In the genomic region with DNA sequence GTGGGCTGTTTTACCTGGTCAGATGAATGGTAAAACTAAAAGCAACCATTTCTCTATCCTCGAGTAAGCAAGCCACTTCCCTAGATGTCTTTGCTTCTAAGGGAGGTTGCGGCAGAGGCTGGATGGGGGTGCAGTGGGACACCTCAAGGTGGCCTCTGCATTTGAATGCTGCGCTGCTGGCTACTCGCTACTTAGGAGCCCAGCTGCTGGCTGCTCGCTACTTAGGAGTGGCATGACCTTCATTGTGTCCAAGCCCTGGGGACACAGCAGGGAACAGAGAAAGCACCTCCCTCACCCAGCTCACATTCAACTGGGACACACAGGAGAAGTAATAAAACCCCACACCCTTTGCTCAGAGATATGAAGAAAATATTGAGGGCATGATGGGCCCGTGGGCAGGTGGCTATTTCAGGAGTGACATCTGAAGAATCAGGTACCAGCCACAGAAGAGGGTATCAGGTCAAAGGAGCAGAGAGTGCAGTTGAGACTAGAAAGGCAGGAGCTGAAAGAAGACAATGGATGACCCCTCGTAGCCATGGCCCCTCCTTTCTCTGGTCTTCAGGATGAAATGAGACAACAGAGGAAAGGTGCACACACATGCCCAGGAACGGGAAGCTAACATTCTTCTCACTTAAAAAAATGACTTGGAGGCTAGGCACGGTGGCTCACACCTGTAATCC, we compare ENCODE assay signal across 1 cellular context.
A peak's percentile ranks its signal among the peaks of the same experiment; 100 is the strongest.
TF ChIP-seq lines count a peak whose summit lies in the region.

No MANE protein-coding gene starts in this region.

TF ChIP-seq in HepG2, 621 proteins besides CTCF, POLR2A, EP300 and RAD21 (continued from another document):
- TF ChIP-seq, protein P1, sequence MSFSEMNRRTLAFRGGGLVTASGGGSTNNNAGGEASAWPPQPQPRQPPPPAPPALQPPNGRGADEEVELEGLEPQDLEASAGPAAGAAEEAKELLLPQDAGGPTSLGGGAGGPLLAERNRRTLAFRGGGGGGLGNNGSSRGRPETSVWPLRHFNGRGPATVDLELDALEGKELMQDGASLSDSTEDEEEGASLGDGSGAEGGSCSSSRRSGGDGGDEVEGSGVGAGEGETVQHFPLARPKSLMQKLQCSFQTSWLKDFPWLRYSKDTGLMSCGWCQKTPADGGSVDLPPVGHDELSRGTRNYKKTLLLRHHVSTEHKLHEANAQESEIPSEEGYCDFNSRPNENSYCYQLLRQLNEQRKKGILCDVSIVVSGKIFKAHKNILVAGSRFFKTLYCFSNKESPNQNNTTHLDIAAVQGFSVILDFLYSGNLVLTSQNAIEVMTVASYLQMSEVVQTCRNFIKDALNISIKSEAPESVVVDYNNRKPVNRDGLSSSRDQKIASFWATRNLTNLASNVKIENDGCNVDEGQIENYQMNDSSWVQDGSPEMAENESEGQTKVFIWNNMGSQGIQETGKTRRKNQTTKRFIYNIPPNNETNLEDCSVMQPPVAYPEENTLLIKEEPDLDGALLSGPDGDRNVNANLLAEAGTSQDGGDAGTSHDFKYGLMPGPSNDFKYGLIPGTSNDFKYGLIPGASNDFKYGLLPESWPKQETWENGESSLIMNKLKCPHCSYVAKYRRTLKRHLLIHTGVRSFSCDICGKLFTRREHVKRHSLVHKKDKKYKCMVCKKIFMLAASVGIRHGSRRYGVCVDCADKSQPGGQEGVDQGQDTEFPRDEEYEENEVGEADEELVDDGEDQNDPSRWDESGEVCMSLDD (CRISPR knock-in tag; IDR thresholded peaks at IDR 0.05; ENCODE audit: borderline replicate concordance), result no peak
- TF ChIP-seq ZNF672 (CRISPR knock-in tag; IDR thresholded peaks at IDR 0.05) (no peak), POLR2G (IDR thresholded peaks at IDR 0.05; ENCODE audit: low read depth, low read length) (peak; percentile 54; the same call in 1 of the 2 replicates), KAT7 (CRISPR knock-in tag; IDR thresholded peaks at IDR 0.05; ENCODE audit: borderline replicate concordance) (no peak)
